Comparison of ENCODE assay signal across 2 cellular contexts in genomic region chr12:90969851-90970250, GRCh38.
TF ChIP-seq lines count a peak whose summit lies in the region.

No MANE protein-coding gene starts in this region.

TF ChIP-seq in IMR-90, 13 proteins besides CTCF, POLR2A, EP300 and RAD21:
- TF ChIP-seq RFX5 (IDR thresholded peaks at IDR 0.05; ENCODE audit: low read depth, low read length) (no peak), RCOR1 (IDR thresholded peaks at IDR 0.05; ENCODE audit: insufficient replicate concordance, low read length) (no peak), USF2 (IDR thresholded peaks at IDR 0.05; ENCODE audit: low read depth, low read length) (no peak), CEBPB (IDR thresholded peaks at IDR 0.05; ENCODE audit: low read depth, low read length) (no peak), NFE2L2 (IDR thresholded peaks at IDR 0.05; ENCODE audit: low read depth, low read length) (no peak), MAFK (IDR thresholded peaks at IDR 0.05; ENCODE audit: low read depth, low read length) (no peak), BHLHE40 (IDR thresholded peaks at IDR 0.05; ENCODE audit: low read depth, low read length) (no peak), MAZ (IDR thresholded peaks at IDR 0.05; ENCODE audit: borderline replicate concordance, low read depth, low read length) (no peak)

TF ChIP-seq in endothelial cell of umbilical vein, 7 proteins besides CTCF, POLR2A, EP300 and RAD21:
- no peak for TF ChIP-seq JUN (IDR thresholded peaks at IDR 0.05; ENCODE audit: borderline replicate concordance, insufficient read depth, insufficient read length, low read depth)
- TF ChIP-seq EZH2 (IDR thresholded peaks at IDR 0.05; ENCODE audit: borderline replicate concordance, low read depth, low read length, severe bottlenecking): no peak
